ENCODE assay signal across 8 cellular contexts in the genomic region with DNA sequence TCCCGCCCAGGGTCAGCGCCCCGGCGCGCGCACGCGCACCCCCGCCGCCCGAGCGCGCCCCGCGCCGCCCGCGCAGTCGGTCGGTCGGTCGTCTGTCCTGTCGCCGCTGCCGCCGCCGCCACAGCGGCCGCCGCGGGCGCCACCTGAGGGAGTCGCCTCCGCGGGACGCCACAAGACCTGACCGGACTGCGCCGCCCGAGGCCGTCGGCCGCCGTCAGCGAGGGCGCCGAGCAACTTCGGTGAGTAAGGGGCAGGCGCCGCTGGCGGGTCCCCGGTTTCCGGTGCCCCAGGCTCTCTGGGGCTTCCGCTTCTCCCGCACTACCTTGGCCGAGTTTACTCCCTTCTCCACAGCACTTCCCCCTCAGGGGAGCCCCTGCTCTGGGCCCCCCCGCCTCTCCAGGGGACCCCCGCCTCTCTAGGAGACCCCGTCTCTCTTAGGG. TPM values are rescaled to one million over a fixed set of nuclear protein-coding genes. Genes with fewer than 3 reads are reported as not detected.
DNase-seq lines count a peak whose midpoint lies in the region; ATAC-seq and TF ChIP-seq lines count a peak whose summit lies in the region.

No MANE protein-coding gene starts in this region.

- H3K4me3 Mint-ChIP-seq in activated CD8-positive, alpha-beta memory T cell treated with anti-CD3 and anti-CD28 coated beads, Interleukin-2, amount 10 ng/mL, durations not matched to agents 7 days and 5 days: peak overlapping the region; percentile 85
- peak overlapping the region; percentile 94 for H3K4me3 Mint-ChIP-seq in activated CD4-positive, alpha-beta T cell treated with anti-CD3 and anti-CD28 coated beads, Interleukin-2, amount 10 ng/mL, durations not matched to agents 7 days and 5 days

- H3K4me1 Mint-ChIP-seq in activated CD8-positive, alpha-beta memory T cell treated with anti-CD3 and anti-CD28 coated beads, Interleukin-2, amount 10 ng/mL, durations not matched to agents 7 days and 5 days: peaks cover 48% of the 10 kb centered on the region
- H3K4me1 Mint-ChIP-seq in activated CD4-positive, alpha-beta T cell treated with anti-CD3 and anti-CD28 coated beads, Interleukin-2, amount 10 ng/mL, durations not matched to agents 7 days and 5 days: peaks cover 43% of the 10 kb centered on the region

- H3K4me1 ChIP-seq in rectal smooth muscle tissue (ENCODE audit: control insufficient read depth, insufficient read depth, low read length): peaks cover 13% of the 10 kb centered on the region

- H3K27me3 ChIP-seq in rectal smooth muscle tissue (ENCODE audit: control insufficient read depth, insufficient read depth, low read length): no peaks in the 10 kb centered on the region

- peak; percentile 77 for DNase-seq in activated CD8-positive, alpha-beta memory T cell treated with anti-CD3 and anti-CD28 coated beads, Interleukin-2, amount 10 ng/mL, durations not matched to agents 7 days and 5 days
- DNase-seq in activated CD8-positive, alpha-beta memory T cell treated with anti-CD3 and anti-CD28 coated beads for 24 hours: no peak
- DNase-seq in HT1080 (ENCODE audit: low read depth) (peak; percentile 48), fibroblast of mammary gland (ENCODE audit: low read depth) (no peak), NCI-H345 (lab: John Stamatoyannopoulos, UW) (no peak), HuH-7.5 (ENCODE audit: low spot score) (no peak)
- DNase-seq in activated CD4-positive, alpha-beta T cell treated with anti-CD3 and anti-CD28 coated beads, Interleukin-2, amount 10 ng/mL, durations not matched to agents 7 days and 5 days: peak; percentile 59

- no peaks in the 10 kb centered on the region for H3K36me3 ChIP-seq in rectal smooth muscle tissue (ENCODE audit: control insufficient read depth, insufficient read depth, low read length)

- TF ChIP-seq CTCF in fibroblast of mammary gland (conservative IDR thresholded peaks at IDR 0.05; ENCODE audit: control insufficient read depth, insufficient read depth, low read depth, low read length): no peak

- peaks cover 11% of the 10 kb centered on the region for H3K36me3 Mint-ChIP-seq in activated CD8-positive, alpha-beta memory T cell treated with anti-CD3 and anti-CD28 coated beads, Interleukin-2, amount 10 ng/mL, durations not matched to agents 7 days and 5 days
- peaks cover 24% of the 10 kb centered on the region for H3K36me3 Mint-ChIP-seq in activated CD4-positive, alpha-beta T cell treated with anti-CD3 and anti-CD28 coated beads, Interleukin-2, amount 10 ng/mL, durations not matched to agents 7 days and 5 days (ENCODE audit: low read depth)

- H3K9me3 Mint-ChIP-seq in activated CD8-positive, alpha-beta memory T cell treated with anti-CD3 and anti-CD28 coated beads, Interleukin-2, amount 10 ng/mL, durations not matched to agents 7 days and 5 days (ENCODE audit: low read depth): no peaks in the 10 kb centered on the region
- no peaks in the 10 kb centered on the region for H3K9me3 Mint-ChIP-seq in activated CD4-positive, alpha-beta T cell treated with anti-CD3 and anti-CD28 coated beads, Interleukin-2, amount 10 ng/mL, durations not matched to agents 7 days and 5 days

- CTCF ChIA-PET in activated CD8-positive, alpha-beta memory T cell treated with anti-CD3 and anti-CD28 coated beads, Interleukin-2, amount 10 ng/mL, durations not matched to agents 7 days and 5 days (lab: Charles Lee): interaction anchor here (0.6 to 1.8 kb wide), 5 partner anchors 13 to 425 kb away, joined by 3 to 11 read pairs (median 6); partner anchors contain the start of gene GATAD2A
- CTCF ChIA-PET in activated CD4-positive, alpha-beta T cell treated with anti-CD3 and anti-CD28 coated beads, Interleukin-2, amount 10 ng/mL, durations not matched to agents 7 days and 5 days (lab: Charles Lee): interaction anchor here (0.8 to 1.5 kb wide), 6 partner anchors 11 to 204 kb away, joined by 3 to 6 read pairs (median 4); no protein-coding TSS in a partner anchor

- ATAC-seq in activated CD8-positive, alpha-beta memory T cell treated with anti-CD3 and anti-CD28 coated beads, Interleukin-2, amount 10 ng/mL, durations not matched to agents 7 days and 5 days: peak; percentile 24

- peak overlapping the region; percentile 88 for H3K9ac ChIP-seq in rectal smooth muscle tissue (ENCODE audit: low read length)

- POLR2A ChIA-PET in activated CD4-positive, alpha-beta T cell treated with anti-CD3 and anti-CD28 coated beads, Interleukin-2, amount 10 ng/mL, durations not matched to agents 7 days and 5 days (lab: Charles Lee): interaction anchor here (0.8 to 1.0 kb wide), 2 partner anchors 13 to 19 kb away, joined by 3 read pairs; partner anchors contain the start of gene GATAD2A

- peak overlapping the region; percentile 91 for H3K27ac Mint-ChIP-seq in activated CD8-positive, alpha-beta memory T cell treated with anti-CD3 and anti-CD28 coated beads, Interleukin-2, amount 10 ng/mL, durations not matched to agents 7 days and 5 days
- peak overlapping the region; percentile 96 for H3K27ac Mint-ChIP-seq in activated CD4-positive, alpha-beta T cell treated with anti-CD3 and anti-CD28 coated beads, Interleukin-2, amount 10 ng/mL, durations not matched to agents 7 days and 5 days

- peak overlapping the region; percentile 80 for H3K4me3 ChIP-seq in fibroblast of mammary gland (ENCODE audit: control insufficient read depth, low read depth, low read length)
- H3K4me3 ChIP-seq in rectal smooth muscle tissue (ENCODE audit: low read length): peak overlapping the region; percentile 85

- peak overlapping the region; percentile 76 for H3K27ac ChIP-seq in rectal smooth muscle tissue (ENCODE audit: low read depth, low read length)

- H3K27me3 Mint-ChIP-seq in activated CD8-positive, alpha-beta memory T cell treated with anti-CD3 and anti-CD28 coated beads, Interleukin-2, amount 10 ng/mL, durations not matched to agents 7 days and 5 days: no peaks in the 10 kb centered on the region
- H3K27me3 Mint-ChIP-seq in activated CD4-positive, alpha-beta T cell treated with anti-CD3 and anti-CD28 coated beads, Interleukin-2, amount 10 ng/mL, durations not matched to agents 7 days and 5 days: no peaks in the 10 kb centered on the region

RNA-seq across cellular contexts. Expression of gene GATAD2A, which starts 19.6 kb away (rescaled TPM):
- 100 to 1,000 TPM; 159 to 161 TPM for total RNA-seq in activated CD8-positive, alpha-beta memory T cell treated with anti-CD3 and anti-CD28 coated beads, Interleukin-2, amount 10 ng/mL, durations not matched to agents 7 days and 5 days
- total RNA-seq in HT1080 (2014; rRNA removed; shearing (Covaris generic)): 92.7 and 121 TPM in 2 replicates
- polyA plus RNA-seq in HT1080 (2015; cell fraction: cytosol; rRNA removed): 84.2 and 85.1 TPM in 2 replicates
- polyA plus RNA-seq in HT1080 (2015; cell fraction: nucleus; rRNA removed): 53.9 and 70.8 TPM in 2 replicates
- 100 to 1,000 TPM; 122 to 135 TPM for total RNA-seq in activated CD4-positive, alpha-beta T cell treated with anti-CD3 and anti-CD28 coated beads, Interleukin-2, amount 10 ng/mL, durations not matched to agents 7 days and 5 days

Comparison
In these comparisons a context has a peak if more than half of its experiments do, and no peak if none do; other contexts are left out.
1. DNase-seq: peak in activated CD8-positive, alpha-beta memory T cell treated with anti-CD3 and anti-CD28 coated beads, Interleukin-2, amount 10 ng/mL, durations not matched to agents 7 days and 5 days (single experiment), HT1080 (single experiment) and activated CD4-positive, alpha-beta T cell treated with anti-CD3 and anti-CD28 coated beads, Interleukin-2, amount 10 ng/mL, durations not matched to agents 7 days and 5 days (single experiment); none in activated CD8-positive, alpha-beta memory T cell treated with anti-CD3 and anti-CD28 coated beads for 24 hours (single experiment), fibroblast of mammary gland (single experiment), NCI-H345 (single experiment) and HuH-7.5 (single experiment).